23 cellular contexts compared by ENCODE assay signal in genomic region chr18:58443671-58444070, GRCh38.
"Had no signal": no experiment of that assay in that cellular context is flagged by ENCODE, and none has a peak within 500 bp of the region (broad histone marks: within the 10 kb centered on the region; RNA-seq: fewer than 3 reads in every experiment).

No MANE protein-coding gene starts in this region.

- FAIRE-seq: bronchial epithelial cell had no signal

- H3K4me3 Mint-ChIP-seq: activated naive CD4-positive, alpha-beta T cell treated with anti-CD3 and anti-CD28 coated beads, Interleukin-2, amount 50 U/mL, for 24 hours; activated naive CD8-positive, alpha-beta T cell treated with anti-CD3 and anti-CD28 coated beads, Interleukin-2, amount 50 U/mL, for 24 hours; central memory CD8-positive, alpha-beta T cell; dendritic cell treated with granulocyte-macrophage colony-stimulating factor and Interleukin-4, amounts not matched to agents 40 ng/mL and 50 ng/mL, for 4 days; endodermal cell; natural killer cell treated with Interleukin-12 subunit alpha and Interleukin-12 subunit beta and Interleukin-15 and Interleukin-18, amount 100 ng/mL, for 72 hours had no signal

- H3K27ac ChIP-seq: heart left ventricle, right atrium auricular region, spleen, testis, transverse colon had no signal

- H3K9me3 Mint-ChIP-seq: activated naive CD4-positive, alpha-beta T cell treated with anti-CD3 and anti-CD28 coated beads, Interleukin-2, amount 50 U/mL, for 24 hours; activated naive CD8-positive, alpha-beta T cell treated with anti-CD3 and anti-CD28 coated beads, Interleukin-2, amount 50 U/mL, for 24 hours; central memory CD8-positive, alpha-beta T cell; dendritic cell treated with granulocyte-macrophage colony-stimulating factor and Interleukin-4, amounts not matched to agents 40 ng/mL and 50 ng/mL, for 4 days; endodermal cell; natural killer cell treated with Interleukin-12 subunit alpha and Interleukin-12 subunit beta and Interleukin-15 and Interleukin-18, amount 100 ng/mL, for 72 hours had no signal

- H3K36me3 Mint-ChIP-seq: activated naive CD4-positive, alpha-beta T cell treated with anti-CD3 and anti-CD28 coated beads, Interleukin-2, amount 50 U/mL, for 24 hours; natural killer cell treated with Interleukin-12 subunit alpha and Interleukin-12 subunit beta and Interleukin-15 and Interleukin-18, amount 100 ng/mL, for 72 hours had no signal

- H3K9me3 ChIP-seq: heart left ventricle, mucosa of descending colon, right atrium auricular region, spleen, testis, transverse colon had no signal

- H3K36me3 ChIP-seq: heart left ventricle, right atrium auricular region, spleen, transverse colon had no signal

- ATAC-seq: activated CD4-positive, CD25-positive, alpha-beta regulatory T cell treated with anti-CD3 and anti-CD28 coated beads, Interleukin-2, amount 50 U/mL, for 24 hours; activated naive CD8-positive, alpha-beta T cell treated with anti-CD3 and anti-CD28 coated beads, Interleukin-2, amount 50 U/mL, for 24 hours; esophagus mucosa; heart left ventricle; mucosa of descending colon; natural killer cell treated with Interleukin-12 subunit alpha and Interleukin-12 subunit beta and Interleukin-15 and Interleukin-18, amount 100 ng/mL, for 72 hours; stimulated activated naive CD8-positive, alpha-beta T cell treated with anti-CD3 and anti-CD28 coated beads, Interleukin-15, Interleukin-2, amounts not matched to agents 100 U/mL and 50 U/mL, for 24 hours had no signal

- H3K27me3 Mint-ChIP-seq: activated naive CD4-positive, alpha-beta T cell treated with anti-CD3 and anti-CD28 coated beads, Interleukin-2, amount 50 U/mL, for 24 hours; activated naive CD8-positive, alpha-beta T cell treated with anti-CD3 and anti-CD28 coated beads, Interleukin-2, amount 50 U/mL, for 24 hours; dendritic cell treated with granulocyte-macrophage colony-stimulating factor and Interleukin-4, amounts not matched to agents 40 ng/mL and 50 ng/mL, for 4 days had no signal

- H3K27ac Mint-ChIP-seq: activated naive CD4-positive, alpha-beta T cell treated with anti-CD3 and anti-CD28 coated beads, Interleukin-2, amount 50 U/mL, for 24 hours; activated naive CD8-positive, alpha-beta T cell treated with anti-CD3 and anti-CD28 coated beads, Interleukin-2, amount 50 U/mL, for 24 hours; dendritic cell treated with granulocyte-macrophage colony-stimulating factor and Interleukin-4, amounts not matched to agents 40 ng/mL and 50 ng/mL, for 4 days; endodermal cell; natural killer cell treated with Interleukin-12 subunit alpha and Interleukin-12 subunit beta and Interleukin-15 and Interleukin-18, amount 100 ng/mL, for 72 hours had no signal

- H3K27me3 ChIP-seq: heart left ventricle, right atrium auricular region, testis, transverse colon had no signal

- DNase-seq: activated CD4-positive, alpha-beta T cell treated with anti-CD3 and anti-CD28 coated beads for 48 hours; activated CD4-positive, alpha-beta T cell treated with anti-CD3 and anti-CD28 coated beads, Interleukin-2, amount 50 U/mL, for 48 hours; activated CD8-positive, alpha-beta memory T cell treated with anti-CD3 and anti-CD28 coated beads for 24 hours; activated gamma-delta T cell treated with Interleukin-2 at 50 U/mL for 16 hours; activated naive CD8-positive, alpha-beta T cell treated with anti-CD3 and anti-CD28 coated beads, Interleukin-2, amount 50 U/mL, for 24 hours; amygdala; endodermal cell; heart left ventricle; mucosa of descending colon; spleen; stimulated activated CD4-positive, alpha-beta T cell treated with anti-CD3 and anti-CD28 coated beads, Interleukin-2, amount 100 ng/mL, for 48 hours; stimulated activated naive CD8-positive, alpha-beta T cell treated with anti-CD3 and anti-CD28 coated beads, Interleukin-15, Interleukin-2, amounts not matched to agents 100 U/mL and 50 U/mL, for 24 hours; testis; transverse colon had no signal

- H3K4me3 ChIP-seq: heart left ventricle, lung, mucosa of descending colon, right atrium auricular region, spleen, testis, transverse colon had no signal
